ENCODE assay signal across 8 cellular contexts in the genomic region with DNA sequence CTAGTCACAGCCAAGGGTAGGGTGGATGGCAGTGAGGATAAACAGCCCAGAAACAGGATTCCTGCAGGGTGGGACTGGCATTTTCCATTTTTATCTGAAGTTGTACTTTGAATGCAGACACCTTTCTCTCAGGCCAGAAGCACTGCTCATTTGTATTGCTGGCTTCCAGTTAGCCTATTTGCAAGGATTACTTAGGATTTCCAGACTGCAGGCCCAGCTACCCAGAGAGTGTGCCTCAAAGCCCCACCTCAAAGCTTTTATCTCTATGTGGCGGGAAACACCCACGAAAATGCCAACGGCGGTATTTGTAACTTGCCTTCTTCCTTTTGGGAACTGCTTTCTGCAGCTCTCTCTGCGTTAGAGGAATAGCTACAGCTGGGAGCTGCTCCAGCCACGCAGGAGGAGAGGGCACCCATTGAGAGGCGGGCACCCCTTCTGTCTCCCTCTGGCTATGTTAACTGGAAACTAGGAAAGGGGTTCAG.
DNase-seq lines count a peak whose midpoint lies in the region; ATAC-seq and TF ChIP-seq lines count a peak whose summit lies in the region.

No MANE protein-coding gene starts in this region.

- peaks cover 54% of the 10 kb centered on the region for H3K79me2 ChIP-seq in HCT116 (ENCODE audit: insufficient read depth, low read length)

- DNase-seq in AG08395 (ENCODE audit: low spot score), result peak; percentile 5
- no peak for DNase-seq in HCT116 (ENCODE audit: low read depth, low spot score)
- DNase-seq in WERI-Rb-1, result peak; percentile 36
- no peak for DNase-seq in NCI-H1105 treated with DMSO at 0.1 percent for 48 hours (lab: John Stamatoyannopoulos, UW)

- peak overlapping the region; percentile 100 for H3K27ac ChIP-seq in HCT116 (ENCODE audit: low read depth, low read length)
- peak overlapping the region; percentile 73 for H3K27ac ChIP-seq in WERI-Rb-1
- H3K27ac ChIP-seq in esophagus (ENCODE audit: low read depth in 2 of 2, low read length in 1 of 2), result peak overlapping the region; percentile 95 to 100

- H3K4me3 Mint-ChIP-seq in nephron, result peak overlapping the region; percentile 81 to 95 (median 83)

- intact Hi-C loops in HCT116 (cut with micrococcal nuclease), result loop anchor here (1.0 to 5.0 kb wide), 5 partner anchors 30 to 332 kb away; a partner anchor contains a TSS

- TF ChIP-seq RAD21 in HCT116 (IDR thresholded peaks at IDR 0.05; ENCODE audit: low read depth), result no peak

- H3K36me3 Mint-ChIP-seq in nephron (ENCODE audit: low read depth), result no peaks in the 10 kb centered on the region

- ATAC-seq in HCT116 (peak; percentile 4; the same call in 1 of the 2 replicates), GM21360 (IDR thresholded peaks at IDR 0.05; ENCODE audit: unreplicated experiment) (no peak)
- no peak for ATAC-seq in activated CD4-positive, CD25-positive, alpha-beta regulatory T cell treated with anti-CD3 and anti-CD28 coated beads, Interleukin-2, amount 50 U/mL, for 24 hours

- peaks cover 63% of the 10 kb centered on the region for H3K4me1 Mint-ChIP-seq in nephron

- 4 to 7% methylated on average over 7 of the region's 7 CpGs for WGBS in esophagus, 2 donors

- H3K9me3 ChIP-seq in HCT116 (ENCODE audit: control insufficient read depth in 1 of 2, insufficient read depth in 1 of 2, low read depth in 1 of 2, low read length in 2 of 2) (no peaks in the 10 kb centered on the region), WERI-Rb-1 (ENCODE audit: severe bottlenecking) (no peaks in the 10 kb centered on the region), esophagus (ENCODE audit: control insufficient read depth in 2 of 2, insufficient read depth in 1 of 2, low read depth in 1 of 2, low read length in 1 of 2) (no peaks in the 10 kb centered on the region)

- BruUV-seq in HCT116 (replicated peaks; lab: Mats Ljungman, UMichigan), result no TSS peak

- H3K9ac ChIP-seq in HCT116 (ENCODE audit: low read length), result peak overlapping the region; percentile 95

- no peaks in the 10 kb centered on the region for H4K20me1 ChIP-seq in HCT116 (ENCODE audit: insufficient read depth)

- H3K27me3 ChIP-seq in HCT116 (ENCODE audit: insufficient read depth, low read length) (no peaks in the 10 kb centered on the region), WERI-Rb-1 (ENCODE audit: insufficient read depth, low read depth, severe bottlenecking) (no peaks in the 10 kb centered on the region), esophagus (ENCODE audit: control insufficient read depth in 1 of 2, insufficient read depth in 2 of 2, low read length in 2 of 2) (no peaks in the 10 kb centered on the region)

- TF ChIP-seq CTCF in HCT116 (IDR thresholded peaks at IDR 0.05 in 2 of 3, conservative IDR thresholded peaks at IDR 0.05 in 1 of 3; ENCODE audit: borderline replicate concordance in 1 of 3, insufficient read depth in 1 of 3, low read depth in 2 of 3, low read length in 2 of 3) (no peak), WERI-Rb-1 (IDR thresholded peaks at IDR 0.05; ENCODE audit: low read depth, low read length) (no peak), nephron (IDR thresholded peaks at IDR 0.05; ENCODE audit: unreplicated experiment in 3 of 3) (no peak)

- H3K36me3 ChIP-seq in HCT116 (ENCODE audit: control insufficient read depth in 1 of 2, insufficient read depth in 2 of 2, low read length in 2 of 2) (peaks cover 0 to 14% of the 10 kb centered on the region in 2 experiments; a peak in 1 of 4 replicates), WERI-Rb-1 (no peaks in the 10 kb centered on the region), esophagus (ENCODE audit: control insufficient read depth in 2 of 2, insufficient read depth in 2 of 2, low read length in 1 of 2) (no peaks in the 10 kb centered on the region)

- CTCF ChIA-PET in HCT116 (lab: Charles Lee), result interaction anchor here (0.6 to 4.2 kb wide), 13 partner anchors 8 to 314 kb away, joined by 3 to 45 read pairs (median 4); no protein-coding TSS in a partner anchor

- H3K4me3 ChIP-seq in HCT116 (replicated peaks in 1 of 2; ENCODE audit: low read depth in 1 of 2, low read length in 2 of 2), result peak overlapping the region; percentile 60 to 81
- peak overlapping the region; percentile 39 for H3K4me3 ChIP-seq in WERI-Rb-1 (ENCODE audit: low read depth, low read length)
- H3K4me3 ChIP-seq in esophagus (ENCODE audit: low read depth in 1 of 2, low read length in 2 of 2), result peak overlapping the region; percentile 54 to 63

- POLR2A ChIA-PET in HCT116 (lab: Charles Lee), result interaction anchor here (1.0 to 7.8 kb wide), 15 partner anchors 8 to 186 kb away, joined by 3 to 68 read pairs (median 8); no protein-coding TSS in a partner anchor

- H3K4me1 ChIP-seq in HCT116 (ENCODE audit: control insufficient read depth in 1 of 2, insufficient read depth in 2 of 2, low read length in 2 of 2) (peaks cover 87 to 98% of the 10 kb centered on the region in 2 experiments), esophagus (ENCODE audit: control insufficient read depth in 2 of 2, insufficient read depth in 2 of 2, low read length in 1 of 2) (peaks cover 8 to 20% of the 10 kb centered on the region in 2 donors)

- H3K9me2 ChIP-seq in HCT116 (ENCODE audit: insufficient read depth), result no peaks in the 10 kb centered on the region

- H3K27me3 Mint-ChIP-seq in nephron (ENCODE audit: low read depth), result no peaks in the 10 kb centered on the region

- no peak overlapping the region for H2AFZ ChIP-seq in HCT116 (ENCODE audit: low read depth, low read length, poor library complexity, severe bottlenecking)

- RAD21 ChIA-PET in HCT116 (lab: Charles Lee; ENCODE audit: low non-redundant PET in 1 of 2, low total read pairs in 2 of 2, uncharacterized antibody in 2 of 2, unreplicated experiment in 2 of 2), result interaction anchor here (0.9 to 2.7 kb wide), 3 partner anchors 29 to 72 kb away, joined by 3 to 16 read pairs (median 4); no protein-coding TSS in a partner anchor

- H3K9me3 Mint-ChIP-seq in nephron, result no peaks in the 10 kb centered on the region

- peak overlapping the region; percentile 92 for H3K4me2 ChIP-seq in HCT116 (ENCODE audit: low read length)

- peak; percentile 63 for TF ChIP-seq POLR2A in HCT116 (IDR thresholded peaks at IDR 0.05; ENCODE audit: borderline replicate concordance, extremely low read depth, insufficient read depth, insufficient read length)

- peak overlapping the region; percentile 96 to 98 (median 98) for H3K27ac Mint-ChIP-seq in nephron

TF ChIP-seq in HCT116, 20 proteins besides CTCF, POLR2A, EP300 and RAD21:
- TF ChIP-seq, protein P1, sequence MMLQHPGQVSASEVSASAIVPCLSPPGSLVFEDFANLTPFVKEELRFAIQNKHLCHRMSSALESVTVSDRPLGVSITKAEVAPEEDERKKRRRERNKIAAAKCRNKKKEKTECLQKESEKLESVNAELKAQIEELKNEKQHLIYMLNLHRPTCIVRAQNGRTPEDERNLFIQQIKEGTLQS (IDR thresholded peaks at IDR 0.05), result no peak
- TF ChIP-seq ZFX (IDR thresholded peaks at IDR 0.05), result 0 out of 2 replicates have a peak, but pooled peaks have one; percentile 25
- TF ChIP-seq TCF7L2 (IDR thresholded peaks at IDR 0.05; ENCODE audit: borderline replicate concordance, extremely low read depth, insufficient read depth, insufficient read length), result peak; percentile 66

Comparison
In these comparisons a context has a peak if more than half of its experiments do, and no peak if none do; other contexts are left out.
1. DNase-seq: peak in AG08395 (single experiment) and WERI-Rb-1 (single experiment); none in HCT116 (single experiment) and NCI-H1105 treated with DMSO at 0.1 percent for 48 hours (single experiment).
2. Peak in every context shown above with its lines, with median percentiles within 50 percentile points of each other: H3K27ac ChIP-seq and H3K4me3 ChIP-seq.